In genomic region chr9:134326754-134327526, GRCh38 we compare ENCODE assay signal across 8 cellular contexts. TPM values are rescaled to one million over a fixed set of nuclear protein-coding genes. Genes with fewer than 3 reads are reported as not detected.
DNase-seq lines count a peak whose midpoint lies in the region; ATAC-seq and TF ChIP-seq lines count a peak whose summit lies in the region.

No MANE protein-coding gene starts in this region.

- H3K4me1 ChIP-seq in liver (ENCODE audit: control insufficient read depth in 4 of 4, insufficient read depth in 4 of 4, low read length in 3 of 4) (peaks cover 32 to 66% (median 50%) of the 10 kb centered on the region in 4 donors), transverse colon (peaks cover 41 to 72% (median 65%) of the 10 kb centered on the region in 4 donors)

- WGBS in liver: 1% methylated on average over 72 of the region's 72 CpGs
- WGBS in transverse colon (ENCODE audit: low coverage in 1 of 2), 2 donors: 0 to 8% methylated on average over 1 to 15 of the region's 72 CpGs

- TF ChIP-seq RAD21 in Ishikawa (IDR thresholded peaks at IDR 0.05; ENCODE audit: low read depth) (no peak), liver (IDR thresholded peaks at IDR 0.05) (no peak)

- no peak for TF ChIP-seq CTCF in CD4-positive, alpha-beta T cell (IDR thresholded peaks at IDR 0.05)
- no peak for TF ChIP-seq CTCF in cardiac fibroblast (IDR thresholded peaks at IDR 0.05; ENCODE audit: low read depth, low read length)
- TF ChIP-seq CTCF in liver (IDR thresholded peaks at IDR 0.05; ENCODE audit: low read depth, low read length, missing input control): no peak
- TF ChIP-seq CTCF in transverse colon (IDR thresholded peaks at IDR 0.05): no peak

- ATAC-seq in CD4-positive, alpha-beta T cell (ENCODE audit: poor library complexity): no peak
- ATAC-seq in HG03039 (IDR thresholded peaks at IDR 0.05; ENCODE audit: unreplicated experiment): no peak

- peak overlapping the region; percentile 20 for H3K27ac Mint-ChIP-seq in CD4-positive, alpha-beta T cell

- H3K4me3 ChIP-seq in cardiac fibroblast (replicated peaks in 1 of 2; ENCODE audit: low read depth in 2 of 2, low read length in 2 of 2): peak overlapping the region; percentile 58 to 67
- H3K4me3 ChIP-seq in liver (ENCODE audit: low read depth in 1 of 3, low read length in 3 of 3): peak overlapping the region; percentile 81 to 93 (median 87)
- H3K4me3 ChIP-seq in transverse colon: peak overlapping the region; percentile 73 to 86 (median 84)

- no peaks in the 10 kb centered on the region for H3K9me3 ChIP-seq in CD4-positive, alpha-beta T cell (ENCODE audit: control insufficient read depth, low read length)
- H3K9me3 ChIP-seq in liver (ENCODE audit: control insufficient read depth in 4 of 4, low read length in 3 of 4) (no peaks in the 10 kb centered on the region), transverse colon (no peaks in the 10 kb centered on the region)

- H3K36me3 Mint-ChIP-seq in CD4-positive, alpha-beta T cell (ENCODE audit: low read depth): no peaks in the 10 kb centered on the region

- peak; percentile 14 for TF ChIP-seq POLR2A in transverse colon (IDR thresholded peaks at IDR 0.05)

- no peak for DNase-seq in CD4-positive, alpha-beta T cell
- DNase-seq in cardiac fibroblast (ENCODE audit: low read depth in 2 of 2): peak in 1 of 2 donors; percentile 52
- no peak for DNase-seq in transverse colon
- DNase-seq in NCI-H446 (lab: John Stamatoyannopoulos, UW): no peak
- DNase-seq in DMS114 treated with DMSO at 0.1 percent for 48 hours (lab: John Stamatoyannopoulos, UW; ENCODE audit: unreplicated experiment): no peak

- peaks cover 8% of the 10 kb centered on the region for H3K4me1 Mint-ChIP-seq in CD4-positive, alpha-beta T cell (ENCODE audit: low read depth)

- H3K27ac ChIP-seq in CD4-positive, alpha-beta T cell (ENCODE audit: low read depth, low read length): no peak overlapping the region
- peak overlapping the region; percentile 72 to 99 for H3K27ac ChIP-seq in liver (ENCODE audit: low read depth in 1 of 2, low read length in 2 of 2)
- H3K27ac ChIP-seq in transverse colon: peak overlapping the region; percentile 90 to 92 (median 90)

- CTCF ChIA-PET in CD4-positive, alpha-beta T cell (lab: Charles Lee): interaction anchor here (1.0 kb wide), 1 partner anchor 156 kb away, joined by 4 read pairs; no protein-coding TSS in a partner anchor

- TF ChIP-seq EP300 in Ishikawa (IDR thresholded peaks at IDR 0.05; ENCODE audit: borderline replicate concordance) (no peak), transverse colon (IDR thresholded peaks at IDR 0.05; ENCODE audit: low read depth) (no peak)

- in situ Hi-C loops in transverse colon (cut with MboI; ENCODE audit: low pct_ligation_motif_present in 1 of 4, low pct_unique_long_range_greater_than_20kb in 1 of 4, low sequenced_read_pairs in 3 of 4): no loop called here

- no peaks in the 10 kb centered on the region for H3K27me3 Mint-ChIP-seq in CD4-positive, alpha-beta T cell

- H3K9ac ChIP-seq in liver (ENCODE audit: low read depth in 1 of 2, low read length in 2 of 2): peak overlapping the region; percentile 98 to 100

- H3K36me3 ChIP-seq in liver (ENCODE audit: control insufficient read depth in 4 of 4, insufficient read depth in 3 of 4, low read depth in 1 of 4, low read length in 3 of 4): no peaks in the 10 kb centered on the region
- H3K36me3 ChIP-seq in transverse colon: no peaks in the 10 kb centered on the region

- no peaks in the 10 kb centered on the region for H3K27me3 ChIP-seq in CD4-positive, alpha-beta T cell (ENCODE audit: control insufficient read depth, insufficient read depth, low read length)
- no peaks in the 10 kb centered on the region for H3K27me3 ChIP-seq in liver (ENCODE audit: control insufficient read depth in 4 of 4, insufficient read depth in 4 of 4, low read length in 3 of 4)
- H3K27me3 ChIP-seq in transverse colon: no peaks in the 10 kb centered on the region

- POLR2A ChIA-PET in CD4-positive, alpha-beta T cell (lab: Charles Lee): interaction anchor here (0.8 kb wide), 1 partner anchor 64 kb away, joined by 3 read pairs; no protein-coding TSS in a partner anchor

- peak overlapping the region; percentile 70 for H3K4me3 Mint-ChIP-seq in CD4-positive, alpha-beta T cell

- no peaks in the 10 kb centered on the region for H3K9me3 Mint-ChIP-seq in CD4-positive, alpha-beta T cell

- intact Hi-C loops in CD4-positive, alpha-beta T cell (cut with DNase I, micrococcal nuclease): loop anchor here in 1 of 2 experiments (2.0 to 10.0 kb wide), 5 partner anchors 65 to 1178 kb away; partner anchors contain the start of genes BRD3OS, MRPS2 and RNU6ATAC
- intact Hi-C loops in transverse colon (cut with DNase I; ENCODE audit: low total_unique reads): loop anchor here (10.0 kb wide), 2 partner anchors 108 to 152 kb away; no protein-coding TSS in a partner anchor

TF ChIP-seq in Ishikawa, 13 proteins besides CTCF, POLR2A, EP300 and RAD21:
- TF ChIP-seq TAF1 (IDR thresholded peaks at IDR 0.05; ENCODE audit: low read depth) (0 out of 2 replicates have a peak, but pooled peaks have one; percentile 20), TCF12 (IDR thresholded peaks at IDR 0.05; ENCODE audit: low read depth) (no peak), YY1 (IDR thresholded peaks at IDR 0.05; ENCODE audit: low read depth) (no peak), REST (IDR thresholded peaks at IDR 0.05; ENCODE audit: low read depth) (no peak), EGR1 (IDR thresholded peaks at IDR 0.05) (no peak), ZBTB7A (IDR thresholded peaks at IDR 0.05; ENCODE audit: low read depth) (peak; percentile 51; the same call in 1 of the 2 replicates), FOXM1 (IDR thresholded peaks at IDR 0.05; ENCODE audit: borderline replicate concordance, low read depth) (no peak)

TF ChIP-seq in liver, 16 proteins besides CTCF, POLR2A, EP300 and RAD21:
- no peak for TF ChIP-seq RXRA (IDR thresholded peaks at IDR 0.05)
- no peak for TF ChIP-seq FOXA2 (IDR thresholded peaks at IDR 0.05)
- no peak for TF ChIP-seq GABPA (IDR thresholded peaks at IDR 0.05 in 1 of 2, conservative IDR thresholded peaks at IDR 0.05 in 1 of 2)
- no peak for TF ChIP-seq HNF4A (conservative IDR thresholded peaks at IDR 0.05)
- TF ChIP-seq NR2F2 (IDR thresholded peaks at IDR 0.05): no peak
- no peak for TF ChIP-seq FOXA1 (IDR thresholded peaks at IDR 0.05)
- no peak for TF ChIP-seq JUND (IDR thresholded peaks at IDR 0.05)
- TF ChIP-seq MAX (IDR thresholded peaks at IDR 0.05): no peak
- TF ChIP-seq SP1 (IDR thresholded peaks at IDR 0.05): no peak
- no peak for TF ChIP-seq ZBTB33 (IDR thresholded peaks at IDR 0.05)
- TF ChIP-seq YY1 (IDR thresholded peaks at IDR 0.05): no peak
- no peak for TF ChIP-seq TAF1 (conservative IDR thresholded peaks at IDR 0.05)
- no peak for TF ChIP-seq EGR1 (IDR thresholded peaks at IDR 0.05; ENCODE audit: low read depth in 2 of 2)
TF ChIP-seq in liver: peak in this region for 0.

RNA-seq across cellular contexts. Expression of gene RXRA, which starts 0.7 kb away (rescaled TPM):
- total RNA-seq in CD4-positive, alpha-beta T cell: 1 to 10 TPM; 7.3 to 8.4 TPM
- 100 to 1,000 TPM in 1 of 2 donors, 10 to 100 TPM in 1; 41.5 to 116 TPM for total RNA-seq in liver
- polyA plus RNA-seq in liver: 100 to 1,000 TPM in 1 of 2 donors, 10 to 100 TPM in 1; 46.8 to 101 TPM
- total RNA-seq in transverse colon: 10 to 100 TPM; 27.3 to 70.5 (median 58.6) TPM
